In genomic region chr16:75398333-75398732, GRCh38 we compare ENCODE assay signal across 23 cellular contexts.
"Had no signal": no experiment of that assay in that cellular context is flagged by ENCODE, and none has a peak within 500 bp of the region (broad histone marks: within the 10 kb centered on the region; RNA-seq: fewer than 3 reads in every experiment).

No MANE protein-coding gene starts in this region.

- H3K9ac ChIP-seq: SK-N-SH had no signal

- H3K9me3 Mint-ChIP-seq: activated CD4-positive, alpha-beta memory T cell treated with anti-CD3 and anti-CD28 coated beads for 36 hours; activated CD4-positive, alpha-beta T cell treated with anti-CD3 and anti-CD28 coated beads, Interleukin-2, amount 10 ng/mL, durations not matched to agents 7 days and 5 days; activated naive CD4-positive, alpha-beta T cell treated with anti-CD3 and anti-CD28 coated beads for 36 hours; activated T-cell treated with anti-CD3 and anti-CD28 coated beads, Interleukin-2, amount 50 U/mL, for 4 hours had no signal

- H3K9me3 ChIP-seq: breast epithelium, SJCRH30, SK-N-SH had no signal

- H3K4me3 ChIP-seq: breast epithelium, K562, SJCRH30 had no signal

- DNase-seq: activated CD4-positive, alpha-beta memory T cell treated with anti-CD3 and anti-CD28 coated beads for 36 hours; activated CD4-positive, alpha-beta T cell treated with anti-CD3 and anti-CD28 coated beads, Interleukin-2, amount 10 ng/mL, durations not matched to agents 7 days and 5 days; activated CD4-positive, CD25-positive, alpha-beta regulatory T cell treated with anti-CD3 and anti-CD28 coated beads, Interleukin-2, amount 50 U/mL, for 72 hours; activated CD8-positive, alpha-beta memory T cell treated with anti-CD3 and anti-CD28 coated beads for 24 hours; activated gamma-delta T cell; activated naive CD4-positive, alpha-beta T cell treated with anti-CD3 and anti-CD28 coated beads for 36 hours; activated T-cell treated with anti-CD3 and anti-CD28 coated beads, Interleukin-2, amount 50 U/mL, for 4 hours; amygdala; central memory CD4-positive, alpha-beta T cell; Karpas-422; MM.1S; NCI-H1105; NCI-H1436; NCI-H1694 treated with DMSO at 0.1 percent for 48 hours; NCI-H2029 treated with DMSO at 0.1 percent for 48 hours; NCI-H446; NCI-H526 treated with DMSO at 0.1 percent for 48 hours; NCI-H82; SJCRH30; SK-N-SH had no signal

- H3K4me2 ChIP-seq: SK-N-SH had no signal

- H3K36me3 ChIP-seq: SJCRH30 had no signal

- H3K4me3 Mint-ChIP-seq: activated CD4-positive, alpha-beta memory T cell treated with anti-CD3 and anti-CD28 coated beads for 36 hours; activated CD4-positive, alpha-beta T cell treated with anti-CD3 and anti-CD28 coated beads, Interleukin-2, amount 10 ng/mL, durations not matched to agents 7 days and 5 days; activated naive CD4-positive, alpha-beta T cell treated with anti-CD3 and anti-CD28 coated beads for 36 hours; activated naive CD8-positive, alpha-beta T cell; activated T-cell treated with anti-CD3 and anti-CD28 coated beads, Interleukin-2, amount 50 U/mL, for 4 hours had no signal

- H3K27me3 Mint-ChIP-seq: activated CD4-positive, alpha-beta memory T cell treated with anti-CD3 and anti-CD28 coated beads for 36 hours; activated CD4-positive, alpha-beta T cell treated with anti-CD3 and anti-CD28 coated beads, Interleukin-2, amount 10 ng/mL, durations not matched to agents 7 days and 5 days; activated naive CD8-positive, alpha-beta T cell had no signal

- H3K4me1 Mint-ChIP-seq: activated CD4-positive, alpha-beta T cell treated with anti-CD3 and anti-CD28 coated beads, Interleukin-2, amount 10 ng/mL, durations not matched to agents 7 days and 5 days had no signal

- H3K27me3 ChIP-seq: breast epithelium, SJCRH30 had no signal

- H3K27ac Mint-ChIP-seq: activated CD4-positive, alpha-beta memory T cell treated with anti-CD3 and anti-CD28 coated beads for 36 hours; activated naive CD4-positive, alpha-beta T cell treated with anti-CD3 and anti-CD28 coated beads for 36 hours; activated naive CD8-positive, alpha-beta T cell had no signal

- H3K27ac ChIP-seq: breast epithelium, SJCRH30 had no signal

- H3K9me2 ChIP-seq: SK-N-SH had no signal

- H3K4me1 ChIP-seq: SJCRH30 had no signal

- ATAC-seq: activated T-cell treated with anti-CD3 and anti-CD28 coated beads, Interleukin-2, amount 50 U/mL, for 4 hours; K562 had no signal

- FAIRE-seq: K562 had no signal
